Comparison of ENCODE assay signal across 23 cellular contexts in the genomic region with DNA sequence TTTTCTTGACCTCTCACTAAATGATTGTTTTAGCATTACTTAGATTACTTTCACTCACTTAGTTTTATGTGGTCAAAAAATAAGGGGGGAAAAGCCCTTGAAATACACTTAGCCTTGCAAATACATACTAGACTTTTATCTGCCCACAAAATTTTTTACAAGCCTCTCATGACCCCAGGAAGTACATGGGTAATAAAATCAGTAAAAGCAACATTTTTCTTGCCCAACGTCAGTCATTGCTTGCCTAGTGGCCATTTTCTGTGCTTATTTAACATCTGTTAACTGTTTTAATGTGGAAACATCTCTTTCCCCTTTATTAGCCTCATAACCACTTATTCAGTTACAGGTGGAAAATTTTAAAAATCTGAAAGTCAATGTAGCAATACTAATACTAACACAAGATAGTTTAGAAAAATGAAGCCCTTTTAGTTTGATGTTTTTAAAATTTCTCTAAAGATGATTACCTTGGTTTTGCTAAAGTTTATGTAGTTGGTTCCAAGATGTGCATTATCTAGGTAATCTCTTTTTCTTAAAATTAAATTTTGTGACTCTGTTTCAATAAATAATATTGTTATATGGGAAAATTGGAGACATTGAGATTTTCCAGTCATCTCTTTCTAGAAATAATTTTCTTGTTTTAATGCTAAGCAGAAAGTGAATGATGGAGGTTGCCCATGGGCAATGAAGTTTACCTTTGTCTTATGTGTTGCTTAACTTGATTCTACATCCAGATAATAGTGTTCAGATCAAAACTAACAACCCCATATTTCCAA.
DNase-seq lines count a peak whose midpoint lies in the region; ATAC-seq and TF ChIP-seq lines count a peak whose summit lies in the region.
"Had no signal": no experiment of that assay in that cellular context is flagged by ENCODE, and none has a peak within 500 bp of the region (broad histone marks: within the 10 kb centered on the region; RNA-seq: fewer than 3 reads in every experiment).

No MANE protein-coding gene starts in this region.

- no peaks in the 10 kb centered on the region for H3K9me3 Mint-ChIP-seq in nephron
- H3K9me3 Mint-ChIP-seq: activated CD4-positive, alpha-beta memory T cell treated with anti-CD3 and anti-CD28 coated beads for 36 hours; activated T-cell treated with anti-CD3 and anti-CD28 coated beads, Interleukin-2, amount 50 U/mL, for 4 hours; endodermal cell; stimulated activated memory B cell treated with anti-CD40 and anti-IgM and Interleukin-4, amounts not matched to agents 10 μg/mL and 1 μg/mL and 100 μg/mL, for 72 hours had no signal

- H3K27me3 Mint-ChIP-seq in nephron (ENCODE audit: low read depth): no peaks in the 10 kb centered on the region
- H3K27me3 Mint-ChIP-seq: activated CD4-positive, alpha-beta memory T cell treated with anti-CD3 and anti-CD28 coated beads for 36 hours; naive B cell; stimulated activated memory B cell treated with anti-CD40 and anti-IgM and Interleukin-4, amounts not matched to agents 10 μg/mL and 1 μg/mL and 100 μg/mL, for 72 hours; type B pancreatic cell had no signal

- no peak for TF ChIP-seq EP300 in suprapubic skin (IDR thresholded peaks at IDR 0.05)

- H3K36me3 Mint-ChIP-seq in nephron (ENCODE audit: low read depth): peaks cover 21% of the 10 kb centered on the region

- peaks cover under 1% of the 10 kb centered on the region for H3K36me3 ChIP-seq in suprapubic skin
- H3K36me3 ChIP-seq: cardiac muscle cell had no signal

- DNase-seq in AG20443 (ENCODE audit: low spot score): peak; percentile 8
- DNase-seq in LNCaP clone FGC (ENCODE audit: low read depth): peak; percentile 2
- DNase-seq in dermis blood vessel endothelial cell: peak; percentile 35
- no peak for DNase-seq in suprapubic skin (ENCODE audit: low spot score in 2 of 2)
- no peak for DNase-seq in cerebellum (ENCODE audit: low spot score)
- DNase-seq: ACHN; activated CD4-positive, alpha-beta memory T cell treated with anti-CD3 and anti-CD28 coated beads for 36 hours; activated T-cell treated with anti-CD3 and anti-CD28 coated beads, Interleukin-2, amount 50 U/mL, for 4 hours; endodermal cell; foreskin melanocyte; lower lobe of right lung; naive B cell; NCI-H2081; psoas muscle had no signal

- H3K27me3 ChIP-seq in suprapubic skin: no peaks in the 10 kb centered on the region
- H3K27me3 ChIP-seq: cardiac muscle cell had no signal

- no peak for ATAC-seq in HG02588 (IDR thresholded peaks at IDR 0.05; ENCODE audit: unreplicated experiment)
- no peak for ATAC-seq in HG03097 (IDR thresholded peaks at IDR 0.05; ENCODE audit: low FRiP score, unreplicated experiment)
- ATAC-seq: activated T-cell treated with anti-CD3 and anti-CD28 coated beads, Interleukin-2, amount 50 U/mL, for 4 hours; GM12878; lower lobe of right lung; Panc1; psoas muscle; stimulated activated memory B cell treated with anti-CD40 and anti-IgM and Interleukin-4, amounts not matched to agents 10 μg/mL and 1 μg/mL and 100 μg/mL, for 72 hours had no signal

- no peak overlapping the region for H3K4me3 ChIP-seq in LNCaP clone FGC (ENCODE audit: low read depth, low read length)
- H3K4me3 ChIP-seq in suprapubic skin: no peak overlapping the region
- H3K4me3 ChIP-seq: cardiac muscle cell, GM12878, lower lobe of right lung, psoas muscle had no signal

- no peaks in the 10 kb centered on the region for H3K9me3 ChIP-seq in suprapubic skin
- H3K9me3 ChIP-seq: lower lobe of right lung, psoas muscle had no signal

- no peak overlapping the region for H3K27ac ChIP-seq in suprapubic skin
- H3K27ac ChIP-seq: cardiac muscle cell, lower lobe of right lung, psoas muscle had no signal

- H3K4me1 ChIP-seq in suprapubic skin: no peaks in the 10 kb centered on the region
- H3K4me1 ChIP-seq: lower lobe of right lung, psoas muscle had no signal

- no peak for TF ChIP-seq CTCF in LNCaP clone FGC (IDR thresholded peaks at IDR 0.05; ENCODE audit: control insufficient read depth, extremely low read depth, insufficient read depth)
- TF ChIP-seq CTCF in nephron (IDR thresholded peaks at IDR 0.05; ENCODE audit: unreplicated experiment in 3 of 3): no peak
- no peak for TF ChIP-seq CTCF in suprapubic skin (IDR thresholded peaks at IDR 0.05)

- peaks cover 43% of the 10 kb centered on the region for H3K4me1 Mint-ChIP-seq in nephron
- H3K4me1 Mint-ChIP-seq: naive B cell; stimulated activated memory B cell treated with anti-CD40 and anti-IgM and Interleukin-4, amounts not matched to agents 10 μg/mL and 1 μg/mL and 100 μg/mL, for 72 hours had no signal

- 38% methylated on average over 1 of the region's 1 CpG for WGBS in suprapubic skin

- H3K4me3 Mint-ChIP-seq in nephron: no peak overlapping the region
- H3K4me3 Mint-ChIP-seq: activated CD4-positive, alpha-beta memory T cell treated with anti-CD3 and anti-CD28 coated beads for 36 hours; activated naive CD8-positive, alpha-beta T cell; activated T-cell treated with anti-CD3 and anti-CD28 coated beads, Interleukin-2, amount 50 U/mL, for 4 hours; endodermal cell; naive B cell; stimulated activated memory B cell treated with anti-CD40 and anti-IgM and Interleukin-4, amounts not matched to agents 10 μg/mL and 1 μg/mL and 100 μg/mL, for 72 hours; type B pancreatic cell had no signal

- TF ChIP-seq POLR2A in suprapubic skin (IDR thresholded peaks at IDR 0.05): no peak

- peak overlapping the region; percentile 75 to 82 (median 78) for H3K27ac Mint-ChIP-seq in nephron
- H3K27ac Mint-ChIP-seq: activated CD4-positive, alpha-beta memory T cell treated with anti-CD3 and anti-CD28 coated beads for 36 hours; activated naive CD8-positive, alpha-beta T cell; endodermal cell; naive B cell; stimulated activated memory B cell treated with anti-CD40 and anti-IgM and Interleukin-4, amounts not matched to agents 10 μg/mL and 1 μg/mL and 100 μg/mL, for 72 hours; type B pancreatic cell had no signal

Comparison
In these comparisons a context has a peak if more than half of its experiments do, and no peak if none do; other contexts are left out.
1. DNase-seq: peak in AG20443 (single experiment), LNCaP clone FGC (single experiment) and dermis blood vessel endothelial cell (single experiment); none in suprapubic skin (0 of 2) and cerebellum (single experiment).